In genomic region chr11:9664276-9665171, GRCh38 we compare ENCODE assay signal across 9 cellular contexts. TPM values are rescaled to one million over a fixed set of nuclear protein-coding genes. Genes with fewer than 3 reads are reported as not detected.
DNase-seq lines count a peak whose midpoint lies in the region; ATAC-seq, FAIRE-seq and TF ChIP-seq lines count a peak whose summit lies in the region.
"Had no signal": no experiment of that assay in that cellular context is flagged by ENCODE, and none has a peak within 500 bp of the region (broad histone marks: within the 10 kb centered on the region; RNA-seq: fewer than 3 reads in every experiment).

No MANE protein-coding gene starts in this region.

- H3K4me3 ChIP-seq in DND-41 (ENCODE audit: low read depth in 1 of 2, low read length in 2 of 2) = no peak overlapping the region
- peak overlapping the region; percentile 89 for H3K4me3 ChIP-seq in SK-N-MC
- peak overlapping the region; percentile 90 to 95 for H3K4me3 ChIP-seq in cardiac fibroblast (replicated peaks in 1 of 2; ENCODE audit: low read depth in 2 of 2, low read length in 2 of 2)
- peak overlapping the region; percentile 94 for H3K4me3 ChIP-seq in kidney epithelial cell (ENCODE audit: low read depth, low read length)

- H3K36me3 ChIP-seq in DND-41 (ENCODE audit: insufficient read depth, low read length) = no peaks in the 10 kb centered on the region
- no peaks in the 10 kb centered on the region; the same call in none of the 2 replicates for H3K36me3 ChIP-seq in SK-N-MC (ENCODE audit: insufficient read depth, low read length)
- no peaks in the 10 kb centered on the region for H3K36me3 ChIP-seq in kidney epithelial cell (ENCODE audit: control insufficient read depth, insufficient read depth, low read length)

- TF ChIP-seq CTCF in DND-41 (IDR thresholded peaks at IDR 0.05; ENCODE audit: borderline replicate concordance, extremely low read depth, low read length, poor library complexity, severe bottlenecking) (no peak), cardiac fibroblast (IDR thresholded peaks at IDR 0.05; ENCODE audit: low read depth, low read length) (no peak), kidney epithelial cell (IDR thresholded peaks at IDR 0.05; ENCODE audit: insufficient read depth, low read length, poor library complexity, severe bottlenecking) (no peak), D721Med (IDR thresholded peaks at IDR 0.05; ENCODE audit: insufficient read depth, missing control alignments) (no peak)

- ATAC-seq in DND-41 (ENCODE audit: insufficient read depth, low read depth) (0 out of 3 replicates have a peak, but pooled peaks have one; percentile 12), GM19351 (IDR thresholded peaks at IDR 0.05; ENCODE audit: unreplicated experiment) (peak; percentile 35), HG03354 (IDR thresholded peaks at IDR 0.05; ENCODE audit: poor library complexity, severe bottlenecking, unreplicated experiment) (peak; percentile 53)

- no peaks in the 10 kb centered on the region for H3K4me1 ChIP-seq in DND-41 (ENCODE audit: insufficient read depth, low read length)

- H3K4me2 ChIP-seq in DND-41 (ENCODE audit: insufficient read depth, low read length) = no peak overlapping the region

- FAIRE-seq in D721Med (lab: Jason Lieb, UNC) = no peak
- FAIRE-seq: colon had no signal

- H2AFZ ChIP-seq in DND-41 (ENCODE audit: low read depth, low read length) = no peak overlapping the region

- H3K27ac ChIP-seq in DND-41 (ENCODE audit: low read length) (no peak overlapping the region), SK-N-MC (no peak overlapping the region)

- no peaks in the 10 kb centered on the region for H3K79me2 ChIP-seq in DND-41 (ENCODE audit: insufficient read depth, low read length)

- no peak for DNase-seq in DND-41
- DNase-seq in SK-N-MC (ENCODE audit: low read depth, low spot score) = peak; percentile 35
- DNase-seq in cardiac fibroblast (ENCODE audit: low read depth in 2 of 2) = peak; percentile 61 to 73
- DNase-seq in kidney epithelial cell (ENCODE audit: low read depth) = no peak
- DNase-seq in stimulated activated CD8-positive, alpha-beta memory T cell treated with anti-CD3 and anti-CD28 coated beads, Interleukin-12 subunit alpha, Interleukin-12 subunit beta, amount 100 ng/mL, for 4 hours (ENCODE audit: low read depth) = peak; percentile 4
- DNase-seq in D721Med (ENCODE audit: insufficient read length, low spot score) = no peak

- no peaks in the 10 kb centered on the region for H4K20me1 ChIP-seq in DND-41 (ENCODE audit: insufficient read depth, low read length)

- H3K27me3 ChIP-seq in DND-41 (ENCODE audit: insufficient read depth, low read length, poor library complexity) (no peaks in the 10 kb centered on the region), kidney epithelial cell (ENCODE audit: control insufficient read depth, insufficient read depth, low read length) (no peaks in the 10 kb centered on the region)

- H3K9me3 ChIP-seq in DND-41 (ENCODE audit: insufficient read depth, low read length, severe bottlenecking) (peaks cover 24% of the 10 kb centered on the region), SK-N-MC (ENCODE audit: low read depth, low read length) (no peaks in the 10 kb centered on the region)

- no peak overlapping the region for H3K9ac ChIP-seq in DND-41 (ENCODE audit: low read depth, low read length)
- peak overlapping the region; percentile 79 for H3K9ac ChIP-seq in SK-N-MC (ENCODE audit: insufficient read length)

RNA-seq across cellular contexts. Expression of gene SWAP70, which starts 0.6 kb away (rescaled TPM):
- total RNA-seq in kidney epithelial cell = 15.6 and 18.0 TPM in 2 replicates

Comparison
In these comparisons a context has a peak if more than half of its experiments do, and no peak if none do; other contexts are left out.
1. DNase-seq: peak in SK-N-MC (single experiment), cardiac fibroblast (2 of 2) and stimulated activated CD8-positive, alpha-beta memory T cell treated with anti-CD3 and anti-CD28 coated beads, Interleukin-12 subunit alpha, Interleukin-12 subunit beta, amount 100 ng/mL, for 4 hours (single experiment); none in DND-41 (single experiment), kidney epithelial cell (single experiment) and D721Med (single experiment).
2. H3K4me3 ChIP-seq: peak in SK-N-MC (single experiment), cardiac fibroblast (2 of 2) and kidney epithelial cell (single experiment); none in DND-41 (0 of 2).
3. Peak in every context shown above with its lines, with median percentiles within 50 percentile points of each other: ATAC-seq.